ENCODE assay signal across 3 cellular contexts in the genomic region with DNA sequence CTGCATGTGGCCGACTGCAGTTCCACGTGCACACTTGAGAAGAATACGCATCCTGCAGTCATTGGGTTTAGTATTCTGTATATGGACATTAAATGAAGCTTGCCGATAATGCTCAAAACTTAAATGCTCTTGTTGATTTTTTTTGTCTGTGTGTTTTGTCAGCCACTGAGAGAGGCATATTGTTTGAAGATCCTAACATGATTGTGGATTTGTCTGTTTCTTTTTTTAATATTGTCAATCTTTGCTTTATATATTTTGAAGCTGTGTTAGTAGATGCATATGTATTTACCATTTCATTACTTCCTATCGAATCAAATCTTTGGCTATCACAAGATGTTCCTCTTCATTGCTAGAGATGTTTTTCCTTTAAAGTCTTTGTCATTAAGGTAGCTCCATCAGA.
TF ChIP-seq lines count a peak whose summit lies in the region.

No MANE protein-coding gene starts in this region.

TF ChIP-seq in HepG2, 621 proteins besides CTCF, POLR2A, EP300 and RAD21:
- TF ChIP-seq, protein P1, sequence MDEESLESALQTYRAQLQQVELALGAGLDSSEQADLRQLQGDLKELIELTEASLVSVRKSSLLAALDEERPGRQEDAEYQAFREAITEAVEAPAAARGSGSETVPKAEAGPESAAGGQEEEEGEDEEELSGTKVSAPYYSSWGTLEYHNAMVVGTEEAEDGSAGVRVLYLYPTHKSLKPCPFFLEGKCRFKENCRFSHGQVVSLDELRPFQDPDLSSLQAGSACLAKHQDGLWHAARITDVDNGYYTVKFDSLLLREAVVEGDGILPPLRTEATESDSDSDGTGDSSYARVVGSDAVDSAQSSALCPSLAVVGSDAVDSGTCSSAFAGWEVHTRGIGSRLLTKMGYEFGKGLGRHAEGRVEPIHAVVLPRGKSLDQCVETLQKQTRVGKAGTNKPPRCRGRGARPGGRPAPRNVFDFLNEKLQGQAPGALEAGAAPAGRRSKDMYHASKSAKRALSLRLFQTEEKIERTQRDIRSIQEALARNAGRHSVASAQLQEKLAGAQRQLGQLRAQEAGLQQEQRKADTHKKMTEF (CRISPR knock-in tag; IDR thresholded peaks at IDR 0.05): no peak
- TF ChIP-seq, protein P2, sequence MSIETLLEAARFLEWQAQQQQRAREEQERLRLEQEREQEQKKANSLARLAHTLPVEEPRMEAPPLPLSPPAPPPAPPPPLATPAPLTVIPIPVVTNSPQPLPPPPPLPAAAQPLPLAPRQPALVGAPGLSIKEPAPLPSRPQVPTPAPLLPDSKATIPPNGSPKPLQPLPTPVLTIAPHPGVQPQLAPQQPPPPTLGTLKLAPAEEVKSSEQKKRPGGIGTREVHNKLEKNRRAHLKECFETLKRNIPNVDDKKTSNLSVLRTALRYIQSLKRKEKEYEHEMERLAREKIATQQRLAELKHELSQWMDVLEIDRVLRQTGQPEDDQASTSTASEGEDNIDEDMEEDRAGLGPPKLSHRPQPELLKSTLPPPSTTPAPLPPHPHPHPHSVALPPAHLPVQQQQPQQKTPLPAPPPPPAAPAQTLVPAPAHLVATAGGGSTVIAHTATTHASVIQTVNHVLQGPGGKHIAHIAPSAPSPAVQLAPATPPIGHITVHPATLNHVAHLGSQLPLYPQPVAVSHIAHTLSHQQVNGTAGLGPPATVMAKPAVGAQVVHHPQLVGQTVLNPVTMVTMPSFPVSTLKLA (IDR thresholded peaks at IDR 0.05): peak; percentile 57; the same call in 1 of the 2 replicates
- TF ChIP-seq ZNF501 (CRISPR knock-in tag; IDR thresholded peaks at IDR 0.05): no peak

TF ChIP-seq in HEK293, 187 proteins besides CTCF, POLR2A, EP300 and RAD21:
- TF ChIP-seq SETDB1 (IDR thresholded peaks at IDR 0.05; ENCODE audit: insufficient read length, low read length) (peak; percentile 89), HOXA7 (CRISPR knock-in tag; IDR thresholded peaks at IDR 0.05; ENCODE audit: borderline replicate concordance) (no peak)

TF ChIP-seq in K562, 482 proteins besides CTCF, POLR2A, EP300 and RAD21:
- TF ChIP-seq MECOM (CRISPR knock-in tag; IDR thresholded peaks at IDR 0.05) (no peak), RBM25 (IDR thresholded peaks at IDR 0.05; ENCODE audit: low read depth, low read length, severe bottlenecking) (peak; percentile 58)
